Comparison of ENCODE assay signal across 14 cellular contexts in genomic region chr6:17724341-17724740, GRCh38. TPM values are rescaled to one million over a fixed set of nuclear protein-coding genes. Genes with fewer than 3 reads are reported as not detected.
DNase-seq lines count a peak whose midpoint lies in the region; ATAC-seq, FAIRE-seq and TF ChIP-seq lines count a peak whose summit lies in the region.
"Had no signal": no experiment of that assay in that cellular context is flagged by ENCODE, and none has a peak within 500 bp of the region (broad histone marks: within the 10 kb centered on the region; RNA-seq: fewer than 3 reads in every experiment).

No MANE protein-coding gene starts in this region.

- intact Hi-C loops in Caco-2 (cut with micrococcal nuclease; ENCODE audit: unreplicated experiment) (no loop called here), GM12878 (cut with micrococcal nuclease; ENCODE audit: unreplicated experiment) (no loop called here)

- BruUV-seq in Caco-2 (replicated peaks; lab: Mats Ljungman, UMichigan) (no TSS peak), GM12878 (replicated peaks; lab: Mats Ljungman, UMichigan) (no TSS peak)

- FAIRE-seq in GM12878 (lab: Jason Lieb, UNC), result no peak

- 57% methylated on average over 3 of the region's 3 CpGs for WGBS in GM12878 (ENCODE audit: insufficient coverage, insufficient replicate concordance, low lambda C conversion rate, missing lambda C conversion rate)

- H3K4me1 ChIP-seq in Caco-2, result peaks cover 41% of the 10 kb centered on the region
- H3K4me1 ChIP-seq in HEK293 (ENCODE audit: control insufficient read depth, insufficient read depth, low read length), result no peaks in the 10 kb centered on the region
- H3K4me1 ChIP-seq in GM12878 (ENCODE audit: control insufficient read depth, insufficient read depth, low read length), result no peaks in the 10 kb centered on the region

- no peak overlapping the region for H2AFZ ChIP-seq in GM12878 (ENCODE audit: control insufficient read depth, low read depth, low read length)

- H3K9me3 Mint-ChIP-seq in Caco-2 (ENCODE audit: unreplicated experiment), result no peaks in the 10 kb centered on the region
- H3K9me3 Mint-ChIP-seq: HFFc6 had no signal

- no peak overlapping the region for H3K4me3 Mint-ChIP-seq in Caco-2 (ENCODE audit: unreplicated experiment)
- H3K4me3 Mint-ChIP-seq: HFFc6 had no signal

- H3K27me3 Mint-ChIP-seq in Caco-2 (ENCODE audit: insufficient read depth, unreplicated experiment), result no peaks in the 10 kb centered on the region

- SMC1A ChIA-PET in GM12878 (lab: Charles Lee; ENCODE audit: uncharacterized antibody, unreplicated experiment), result interaction anchor here (1.3 to 1.8 kb wide), 2 partner anchors 10 to 17 kb away, joined by 4 to 6 read pairs; no protein-coding TSS in a partner anchor

- H3K9me3 ChIP-seq in Caco-2 (no peaks in the 10 kb centered on the region), HEK293 (ENCODE audit: control insufficient read depth, insufficient read depth, low read depth, low read length) (no peaks in the 10 kb centered on the region), GM12878 (replicated peaks; ENCODE audit: control insufficient read depth, insufficient read depth, low read length) (no peaks in the 10 kb centered on the region)
- H3K9me3 ChIP-seq: MG63 had no signal

- TF ChIP-seq POLR2A in GM12878 (IDR thresholded peaks at IDR 0.05; ENCODE audit: low read depth, low read length), result no peak

- H3K4me1 Mint-ChIP-seq in Caco-2 (ENCODE audit: low read depth, unreplicated experiment), result peaks cover 18% of the 10 kb centered on the region

- no peak for DNase-seq in Caco-2
- no peak for DNase-seq in GM12878 (ENCODE audit: low read depth, low spot score)
- DNase-seq in kidney tubule cell (ENCODE audit: low spot score), result peak; percentile 9
- no peak for DNase-seq in activated CD4-positive, alpha-beta T cell treated with anti-CD3 and anti-CD28 coated beads, Interleukin-2, amount 50 U/mL, for 48 hours
- DNase-seq in activated naive CD4-positive, alpha-beta T cell (lab: John Stamatoyannopoulos, UW), result no peak
- DNase-seq: AML-193, HFFc6, MG63, NCI-H510A, Right ventricle myocardium superior had no signal

- H3K9ac ChIP-seq in GM12878 (ENCODE audit: control insufficient read depth, insufficient read depth, low read length), result no peak overlapping the region

- peak overlapping the region; percentile 98 for H3K27ac Mint-ChIP-seq in Caco-2 (ENCODE audit: unreplicated experiment)
- H3K27ac Mint-ChIP-seq: HFFc6 had no signal

- POLR2A ChIA-PET in Caco-2 (lab: Charles Lee), result no interaction called here
- POLR2A ChIA-PET in HEK293 (lab: Yijun Ruan, JAX), result interaction anchor here (1.1 to 2.0 kb wide), 2 partner anchors 17 to 18 kb away, joined by 3 to 12 read pairs; partner anchors contain the start of gene NUP153
- POLR2A ChIA-PET in GM12878 (lab: Charles Lee), result no interaction called here

- TF ChIP-seq CTCF in Caco-2 (IDR thresholded peaks at IDR 0.05; ENCODE audit: insufficient read depth in 1 of 2, low read depth in 1 of 2, low read length in 1 of 2, severe bottlenecking in 1 of 2, unreplicated experiment in 1 of 2) (no peak), HEK293 (tag by site-specific recombination; IDR thresholded peaks at IDR 0.05) (no peak), GM12878 (IDR thresholded peaks at IDR 0.05 in 2 of 3, conservative IDR thresholded peaks at IDR 0.05 in 1 of 3; ENCODE audit: control insufficient read depth in 2 of 3, extremely low read depth in 1 of 3, insufficient read depth in 1 of 3, low read depth in 3 of 3, low read length in 3 of 3) (no peak)

- ATAC-seq in GM12878 (no peak), GM21723 (IDR thresholded peaks at IDR 0.05; ENCODE audit: unreplicated experiment) (no peak), HG02840 (IDR thresholded peaks at IDR 0.05; ENCODE audit: low FRiP score, unreplicated experiment) (no peak)
- ATAC-seq: Panc1 had no signal

- in situ Hi-C loops in GM12878 (cut with MboI), result no loop called here

- CTCF ChIA-PET in Caco-2 (lab: Charles Lee) (interaction anchor here (0.7 to 1.0 kb wide), 2 partner anchors 25 to 28 kb away, joined by 3 to 4 read pairs; no protein-coding TSS in a partner anchor), HEK293 (lab: Yijun Ruan, JAX) (interaction anchor here (0.7 kb wide), 1 partner anchor 83 kb away, joined by 3 read pairs; no protein-coding TSS in a partner anchor), GM12878 (lab: Yijun Ruan, JAX) (interaction anchor here (1.0 kb wide), 1 partner anchor 11 kb away, joined by 5 read pairs; no protein-coding TSS in a partner anchor)

- H3K27ac ChIP-seq in HEK293 (ENCODE audit: extremely low read depth, low read depth, low read length), result no peak overlapping the region
- no peak overlapping the region for H3K27ac ChIP-seq in GM12878 (ENCODE audit: control insufficient read depth, insufficient read depth)

- TF ChIP-seq EP300 in GM12878 (IDR thresholded peaks at IDR 0.05; ENCODE audit: borderline replicate concordance in 1 of 2, control insufficient read depth in 1 of 2, low read depth in 2 of 2, low read length in 2 of 2), result no peak

- H3K4me3 ChIP-seq in Caco-2 (ENCODE audit: low read depth, low read length) (no peak overlapping the region), HEK293 (ENCODE audit: low read depth, low read length) (no peak overlapping the region), GM12878 (no peak overlapping the region)
- H3K4me3 ChIP-seq: MG63 had no signal

- H3K4me2 ChIP-seq in GM12878 (ENCODE audit: control insufficient read depth, insufficient read depth), result no peak overlapping the region

- no peaks in the 10 kb centered on the region for H3K36me3 ChIP-seq in Caco-2 (ENCODE audit: control insufficient read depth, insufficient read depth, low read length)
- H3K36me3 ChIP-seq in HEK293 (ENCODE audit: control insufficient read depth in 2 of 2, insufficient read depth in 1 of 2, low read length in 2 of 2), result no peaks in the 10 kb centered on the region
- no peaks in the 10 kb centered on the region for H3K36me3 ChIP-seq in GM12878 (ENCODE audit: control insufficient read depth in 2 of 2, insufficient read depth in 2 of 2, low read length in 1 of 2)
- H3K36me3 ChIP-seq: MG63 had no signal

- no peaks in the 10 kb centered on the region for H3K79me2 ChIP-seq in GM12878 (ENCODE audit: control insufficient read depth, insufficient read depth, low read length)

- no peaks in the 10 kb centered on the region for H3K27me3 ChIP-seq in Caco-2 (replicated peaks; ENCODE audit: control insufficient read depth, insufficient read depth, low read length)
- H3K27me3 ChIP-seq in GM12878 (replicated peaks in 1 of 2; ENCODE audit: control insufficient read depth in 2 of 2, insufficient read depth in 2 of 2, low read length in 1 of 2), result no peaks in the 10 kb centered on the region
- H3K27me3 ChIP-seq: MG63 had no signal

- no peak for TF ChIP-seq RAD21 in GM12878 (IDR thresholded peaks at IDR 0.05; ENCODE audit: insufficient read depth, low read depth, low read length)

- no peaks in the 10 kb centered on the region for H4K20me1 ChIP-seq in GM12878 (ENCODE audit: control insufficient read depth, insufficient read depth)

- peaks cover 16% of the 10 kb centered on the region for H3K36me3 Mint-ChIP-seq in Caco-2 (ENCODE audit: insufficient read depth, unreplicated experiment)

- RAD21 ChIA-PET in GM12878 (lab: Charles Lee; ENCODE audit: unreplicated experiment), result no interaction called here

TF ChIP-seq in HEK293, 187 proteins besides CTCF, POLR2A, EP300 and RAD21 (continues in another document):
- TF ChIP-seq ATF2 (tag by site-specific recombination; IDR thresholded peaks at IDR 0.05; ENCODE audit: low read depth), result peak; percentile 40; the same call in 1 of the 2 replicates

TF ChIP-seq in GM12878, 131 proteins besides CTCF, POLR2A, EP300 and RAD21:
- no peak for TF ChIP-seq YY1 (IDR thresholded peaks at IDR 0.05; ENCODE audit: low read depth, low read length)
- TF ChIP-seq, protein P1, sequence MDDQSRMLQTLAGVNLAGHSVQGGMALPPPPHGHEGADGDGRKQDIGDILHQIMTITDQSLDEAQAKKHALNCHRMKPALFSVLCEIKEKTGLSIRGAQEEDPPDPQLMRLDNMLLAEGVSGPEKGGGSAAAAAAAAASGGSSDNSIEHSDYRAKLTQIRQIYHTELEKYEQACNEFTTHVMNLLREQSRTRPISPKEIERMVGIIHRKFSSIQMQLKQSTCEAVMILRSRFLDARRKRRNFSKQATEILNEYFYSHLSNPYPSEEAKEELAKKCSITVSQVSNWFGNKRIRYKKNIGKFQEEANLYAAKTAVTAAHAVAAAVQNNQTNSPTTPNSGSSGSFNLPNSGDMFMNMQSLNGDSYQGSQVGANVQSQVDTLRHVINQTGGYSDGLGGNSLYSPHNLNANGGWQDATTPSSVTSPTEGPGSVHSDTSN (IDR thresholded peaks at IDR 0.05; ENCODE audit: insufficient replicate concordance, low read depth, low read length), result peak; percentile 13
- TF ChIP-seq, protein P2, sequence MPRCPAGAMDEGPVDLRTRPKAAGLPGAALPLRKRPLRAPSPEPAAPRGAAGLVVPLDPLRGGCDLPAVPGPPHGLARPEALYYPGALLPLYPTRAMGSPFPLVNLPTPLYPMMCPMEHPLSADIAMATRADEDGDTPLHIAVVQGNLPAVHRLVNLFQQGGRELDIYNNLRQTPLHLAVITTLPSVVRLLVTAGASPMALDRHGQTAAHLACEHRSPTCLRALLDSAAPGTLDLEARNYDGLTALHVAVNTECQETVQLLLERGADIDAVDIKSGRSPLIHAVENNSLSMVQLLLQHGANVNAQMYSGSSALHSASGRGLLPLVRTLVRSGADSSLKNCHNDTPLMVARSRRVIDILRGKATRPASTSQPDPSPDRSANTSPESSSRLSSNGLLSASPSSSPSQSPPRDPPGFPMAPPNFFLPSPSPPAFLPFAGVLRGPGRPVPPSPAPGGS (IDR thresholded peaks at IDR 0.05; ENCODE audit: borderline replicate concordance, insufficient read depth, low read depth, low read length, poor library complexity, severe bottlenecking), result peak; percentile 23
TF ChIP-seq in GM12878: peak in this region for 2.

RNA-seq across cellular contexts. Expression of gene NUP153, which starts 17.6 kb away (rescaled TPM):
- total RNA-seq in Caco-2 (2022) (53.9 and 54.4 TPM in 2 replicates), GM12878 (2014; rRNA removed) (67.1 and 68.1 TPM in 2 replicates), GM12878 (2014; rRNA removed; fragmentation: Illumina TruSeq; extraction: Trizol) (59.4 and 60.7 TPM in 2 replicates), GM12878 (2021) (71.6 and 74.4 TPM in 2 replicates)
- 106 and 107 TPM in 2 replicates for total RNA-seq in GM12878 (2013; cell fraction: nucleolus; rRNA removed)
- 17.3 TPM for polyA plus RNA-seq in GM12878 (2011; ENCODE audit: low read depth)
- polyA plus RNA-seq in GM12878 (2011; rRNA removed) (73.2 and 74.6 TPM in 2 replicates), GM12878 (2014; fragmentation: Illumina TruSeq; extraction: Trizol) (77.7 and 88.7 TPM in 2 replicates), GM12878 (2014; fragmentation: Nextera tagmentation; extraction: Ambion mirVana) (10 to 100 TPM; 13.9 to 19.9 TPM), GM12878 (2014; rRNA removed) (50.0 and 51.6 TPM in 2 replicates), GM12878 (2016; fragmentation: Nextera tagmentation; extraction: Ambion mirVana) (10 to 100 TPM; 34.2 to 40.0 TPM)
- polyA plus RNA-seq in GM12878 (2011; cell fraction: cytosol; rRNA removed), result 52.3 and 54.1 TPM in 2 replicates
- 51.8 and 55.2 TPM in 2 replicates for polyA plus RNA-seq in GM12878 (2011; cell fraction: nucleus; rRNA removed)
- polyA plus RNA-seq in GM12878 (2012), result 21.0 and 29.8 TPM in 2 replicates
- 76.4 and 88.6 TPM in 2 replicates for polyA minus RNA-seq in GM12878 (2011; rRNA and poly(A)+ RNA removed)
- polyA minus RNA-seq in GM12878 (2011; cell fraction: cytosol; rRNA and poly(A)+ RNA removed), result 29.5 and 40.3 TPM in 2 replicates
- 28.2 and 40.7 TPM in 2 replicates for polyA minus RNA-seq in GM12878 (2011; cell fraction: nucleus; rRNA and poly(A)+ RNA removed)
